In the genomic region with DNA sequence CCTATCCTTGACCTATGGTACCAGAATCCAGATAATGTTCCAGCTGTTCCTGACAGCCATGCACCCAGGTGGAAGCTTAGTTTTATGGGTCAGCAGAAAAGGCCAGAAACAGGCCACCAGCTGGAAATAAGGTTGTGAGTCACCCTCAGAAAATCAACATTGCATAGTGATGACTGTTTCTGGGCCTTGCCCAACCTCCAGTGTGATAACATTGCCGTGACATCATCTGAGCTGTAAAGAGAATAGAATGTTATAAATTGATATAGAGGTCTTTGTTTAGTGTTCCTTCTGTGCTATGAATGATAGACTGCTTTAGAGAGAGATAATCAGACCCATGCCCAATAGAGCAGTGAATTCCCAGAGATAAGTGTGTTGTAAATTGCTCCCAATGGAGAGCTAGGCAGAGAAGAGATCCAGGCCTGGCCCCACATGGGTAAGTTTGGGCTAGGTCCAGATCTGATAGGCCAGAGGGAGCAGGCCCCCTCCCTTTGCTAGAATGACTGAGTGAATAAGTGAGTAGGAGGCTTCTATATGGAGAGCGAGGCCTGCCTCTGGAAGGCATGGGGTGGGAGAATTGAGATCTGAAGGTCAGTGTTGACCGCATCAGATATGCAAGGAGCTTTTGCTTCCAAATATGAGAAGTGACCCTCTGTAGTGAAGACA, we compare ENCODE assay signal across 8 cellular contexts. TPM values are rescaled to one million over a fixed set of nuclear protein-coding genes. Genes with fewer than 3 reads are reported as not detected.
DNase-seq lines count a peak whose midpoint lies in the region; ATAC-seq, FAIRE-seq and TF ChIP-seq lines count a peak whose summit lies in the region.

No MANE protein-coding gene starts in this region.

- peaks cover 35% of the 10 kb centered on the region for H3K27me3 Mint-ChIP-seq in progenitor cell of endocrine pancreas

- FAIRE-seq in RCC 7860 (lab: Jason Lieb, UNC): peak; percentile 97
- FAIRE-seq in D721Med (lab: Jason Lieb, UNC): no peak

- ATAC-seq in HG03520 (IDR thresholded peaks at IDR 0.05; ENCODE audit: unreplicated experiment) (no peak), GM21423 (IDR thresholded peaks at IDR 0.05; ENCODE audit: unreplicated experiment) (no peak)

- no peak overlapping the region for H3K4me3 Mint-ChIP-seq in progenitor cell of endocrine pancreas (ENCODE audit: low read depth)

- DNase-seq in Daoy (ENCODE audit: low read depth): peak; percentile 88
- DNase-seq in RCC 7860 (ENCODE audit: low spot score): peak; percentile 84
- DNase-seq in fibroblast of peridontal ligament (ENCODE audit: extremely low read depth): peak; percentile 92
- DNase-seq in progenitor cell of endocrine pancreas (ENCODE audit: low spot score, unreplicated experiment): no peak
- no peak for DNase-seq in D721Med (ENCODE audit: insufficient read length, low spot score)
- no peak for DNase-seq in stimulated activated CD4-positive, alpha-beta T cell treated with anti-CD3 and anti-CD28 coated beads, Interleukin-1b, Interleukin-23, amount 100 ng/mL, for 48 hours

- no peaks in the 10 kb centered on the region for H3K36me3 Mint-ChIP-seq in progenitor cell of endocrine pancreas (ENCODE audit: insufficient read depth)

- H3K9me3 Mint-ChIP-seq in progenitor cell of endocrine pancreas (ENCODE audit: low read depth): no peaks in the 10 kb centered on the region

- peak overlapping the region; percentile 95 for H3K27ac Mint-ChIP-seq in progenitor cell of endocrine pancreas

- H3K4me1 Mint-ChIP-seq in progenitor cell of endocrine pancreas (ENCODE audit: low read depth): peaks cover 11% of the 10 kb centered on the region

- TF ChIP-seq CTCF in progenitor cell of endocrine pancreas (IDR thresholded peaks at IDR 0.05; ENCODE audit: unreplicated experiment): no peak
- no peak for TF ChIP-seq CTCF in D721Med (IDR thresholded peaks at IDR 0.05; ENCODE audit: insufficient read depth, missing control alignments)

RNA-seq across cellular contexts. Expression of a gene that starts 14.2 kb away (rescaled TPM):
- 6.3 and 7.6 TPM in 2 replicates for total RNA-seq in Daoy (2014; rRNA removed; shearing (Covaris generic))
- 51.3 and 52.1 TPM in 2 replicates for total RNA-seq in progenitor cell of endocrine pancreas

RNA-seq across cellular contexts. Expression of a gene that starts 46.0 kb away (rescaled TPM):
- 0.69 and 1.0 TPM in 2 replicates for total RNA-seq in Daoy (2014; rRNA removed; shearing (Covaris generic))
- 13.3 and 15.8 TPM in 2 replicates for total RNA-seq in progenitor cell of endocrine pancreas

Comparison
In these comparisons a context has a peak if more than half of its experiments do, and no peak if none do; other contexts are left out.
1. DNase-seq: peak in Daoy (single experiment), RCC 7860 (single experiment) and fibroblast of peridontal ligament (single experiment); none in progenitor cell of endocrine pancreas (single experiment), D721Med (single experiment) and stimulated activated CD4-positive, alpha-beta T cell treated with anti-CD3 and anti-CD28 coated beads, Interleukin-1b, Interleukin-23, amount 100 ng/mL, for 48 hours (single experiment).